Comparison of ENCODE assay signal across 10 cellular contexts in the genomic region with DNA sequence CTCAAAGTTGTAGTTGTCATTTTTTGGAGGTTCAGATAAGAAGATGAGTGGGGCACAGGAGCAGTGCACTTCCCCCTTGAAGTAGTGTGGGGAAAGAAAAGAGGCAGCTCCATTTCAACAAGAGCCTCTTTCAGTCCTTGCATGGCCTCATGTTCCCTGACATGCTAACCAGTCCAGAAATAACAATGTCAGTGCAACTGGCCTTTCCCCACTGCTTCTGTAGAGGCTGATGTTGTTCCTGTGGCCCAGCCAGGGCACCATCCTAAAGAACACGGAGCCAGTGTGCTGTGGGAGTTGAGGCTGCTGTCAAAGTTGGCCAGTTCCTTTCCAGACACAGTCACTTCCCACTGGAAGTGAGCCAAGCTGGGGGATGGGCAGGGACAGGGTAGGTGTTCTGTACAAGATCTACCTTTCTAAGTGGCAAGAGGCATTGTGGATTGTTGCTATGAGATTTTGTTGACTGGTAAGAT.
DNase-seq lines count a peak whose midpoint lies in the region; ATAC-seq, FAIRE-seq and TF ChIP-seq lines count a peak whose summit lies in the region.
"Had no signal": no experiment of that assay in that cellular context is flagged by ENCODE, and none has a peak within 500 bp of the region (broad histone marks: within the 10 kb centered on the region; RNA-seq: fewer than 3 reads in every experiment).

No MANE protein-coding gene starts in this region.

- peak overlapping the region; percentile 1 for H2AFZ ChIP-seq in endothelial cell of umbilical vein (ENCODE audit: low read depth, low read length)

- H3K4me1 ChIP-seq in endothelial cell of umbilical vein (ENCODE audit: control insufficient read depth, extremely low read depth, insufficient read depth, low read length) (peaks cover 64% of the 10 kb centered on the region), neutrophil (ENCODE audit: control insufficient read depth in 1 of 2, insufficient read depth in 1 of 2, low read depth in 1 of 2, low read length in 1 of 2) (peaks cover 21 to 23% of the 10 kb centered on the region in 2 experiments), prostate gland (replicated peaks) (no peaks in the 10 kb centered on the region)

- H3K4me2 ChIP-seq in endothelial cell of umbilical vein (ENCODE audit: insufficient read depth, low read length): peak overlapping the region; percentile 48

- dilution Hi-C loops in endothelial cell of umbilical vein (cut with MboI; ENCODE audit: extremely low pct_ligation_motif_present, low sequenced_read_pairs): no loop called here

- H3K27ac ChIP-seq in endothelial cell of umbilical vein (ENCODE audit: insufficient read depth, low read depth, low read length): peak overlapping the region; percentile 84
- peak overlapping the region; percentile 62 for H3K27ac ChIP-seq in neutrophil
- no peak overlapping the region for H3K27ac ChIP-seq in prostate gland

- ATAC-seq in GM18505 (IDR thresholded peaks at IDR 0.05; ENCODE audit: unreplicated experiment): no peak

- TF ChIP-seq CTCF in Calu3 (IDR thresholded peaks at IDR 0.05; ENCODE audit: unreplicated experiment) (no peak), endothelial cell of umbilical vein (IDR thresholded peaks at IDR 0.05; ENCODE audit: extremely low read depth in 1 of 2, insufficient read depth in 1 of 2, low read depth in 1 of 2, low read length in 2 of 2) (no peak), neutrophil (IDR thresholded peaks at IDR 0.05) (no peak), foreskin fibroblast (IDR thresholded peaks at IDR 0.05; ENCODE audit: low read depth, low read length) (no peak), prostate gland (IDR thresholded peaks at IDR 0.05) (no peak)

- H3K27me3 Mint-ChIP-seq in Calu3 (ENCODE audit: unreplicated experiment): no peaks in the 10 kb centered on the region
- H3K27me3 Mint-ChIP-seq: activated B cell treated with CpG ODN at 0.5 μM for 24 hours had no signal

- POLR2A ChIA-PET in endothelial cell of umbilical vein (lab: Charles Lee): interaction anchor here (0.7 kb wide), 1 partner anchor 80 kb away, joined by 6 read pairs; no protein-coding TSS in a partner anchor

- intact Hi-C loops in Calu3 (cut with micrococcal nuclease; ENCODE audit: unreplicated experiment): no loop called here
- intact Hi-C loops in endothelial cell of umbilical vein (cut with micrococcal nuclease): loop anchor here (1.0 kb wide), 1 partner anchor 42 kb away; no protein-coding TSS in a partner anchor
- intact Hi-C loops in prostate gland (cut with DNase I): no loop called here

- no peaks in the 10 kb centered on the region for H4K20me1 ChIP-seq in endothelial cell of umbilical vein (replicated peaks; ENCODE audit: control insufficient read depth, extremely low read depth, insufficient read depth, low read length)

- H3K79me2 ChIP-seq in endothelial cell of umbilical vein (ENCODE audit: control insufficient read depth, insufficient read depth, low read length): no peaks in the 10 kb centered on the region

- no peak for TF ChIP-seq POLR2A in endothelial cell of umbilical vein (IDR thresholded peaks at IDR 0.05; ENCODE audit: low read depth, low read length)
- TF ChIP-seq POLR2A in GM18505 (IDR thresholded peaks at IDR 0.05; ENCODE audit: borderline replicate concordance, extremely low read depth, insufficient read depth, insufficient read length): no peak
- no peak for TF ChIP-seq POLR2A in prostate gland (IDR thresholded peaks at IDR 0.05)

- no peak overlapping the region for H3K4me3 Mint-ChIP-seq in Calu3 (ENCODE audit: low read depth, unreplicated experiment)
- H3K4me3 Mint-ChIP-seq: activated B cell treated with CpG ODN at 0.5 μM for 24 hours had no signal

- no peaks in the 10 kb centered on the region for H3K9me3 ChIP-seq in endothelial cell of umbilical vein (replicated peaks; ENCODE audit: control insufficient read depth, insufficient read depth, low read length)
- H3K9me3 ChIP-seq in neutrophil: no peaks in the 10 kb centered on the region
- no peaks in the 10 kb centered on the region for H3K9me3 ChIP-seq in prostate gland

- H3K9ac ChIP-seq in endothelial cell of umbilical vein (replicated peaks; ENCODE audit: extremely low read depth, insufficient read depth, low read length): peak overlapping the region; percentile 22

- peaks cover 56% of the 10 kb centered on the region for H3K4me1 Mint-ChIP-seq in Calu3 (ENCODE audit: low read depth, unreplicated experiment)

- no TSS peak for BruUV-seq in Calu3 (replicated peaks; lab: Mats Ljungman, UMichigan)
- BruUV-seq in endothelial cell of umbilical vein (replicated peaks; lab: Mats Ljungman, UMichigan): no TSS peak

- no peaks in the 10 kb centered on the region for H3K9me3 Mint-ChIP-seq in Calu3 (ENCODE audit: low read depth, unreplicated experiment)
- H3K9me3 Mint-ChIP-seq: activated B cell treated with CpG ODN at 0.5 μM for 24 hours had no signal

- H3K27me3 ChIP-seq in endothelial cell of umbilical vein (ENCODE audit: control insufficient read depth in 2 of 2, insufficient read depth in 2 of 2, low read length in 2 of 2) (no peaks in the 10 kb centered on the region), neutrophil (no peaks in the 10 kb centered on the region), prostate gland (replicated peaks; ENCODE audit: insufficient read depth) (no peaks in the 10 kb centered on the region)

- peak; percentile 55 for DNase-seq in Calu3
- DNase-seq in NCI-H69 (lab: John Stamatoyannopoulos, UW): peak; percentile 52
- peak; percentile 73 for DNase-seq in endothelial cell of umbilical vein (ENCODE audit: low read depth, low spot score)
- DNase-seq in activated CD8-positive, alpha-beta memory T cell treated with anti-CD3 and anti-CD28 coated beads, Interleukin-2, amount 50 U/mL, for 48 hours: no peak
- DNase-seq in foreskin fibroblast: no peak
- DNase-seq in prostate gland (ENCODE audit: low spot score): no peak
- DNase-seq: activated B cell treated with CpG ODN at 0.5 μM for 24 hours, GF-D8 had no signal

- H3K27ac Mint-ChIP-seq in Calu3 (ENCODE audit: unreplicated experiment): peak overlapping the region; percentile 36
- H3K27ac Mint-ChIP-seq: activated B cell treated with CpG ODN at 0.5 μM for 24 hours had no signal

- no peaks in the 10 kb centered on the region for H3K36me3 Mint-ChIP-seq in Calu3 (ENCODE audit: insufficient read depth, unreplicated experiment)

- CTCF ChIA-PET in Calu3 (lab: Charles Lee) (no interaction called here), endothelial cell of umbilical vein (lab: Charles Lee) (interaction anchor here (0.7 to 1.5 kb wide), 3 partner anchors 10 to 211 kb away, joined by 3 to 6 read pairs (median 3); no protein-coding TSS in a partner anchor)

- H3K4me3 ChIP-seq in endothelial cell of umbilical vein (replicated peaks in 1 of 3; ENCODE audit: insufficient read depth in 1 of 3, low read depth in 1 of 3, low read length in 3 of 3) (no peak overlapping the region), neutrophil (ENCODE audit: low read depth in 1 of 2, low read length in 1 of 2) (no peak overlapping the region), foreskin fibroblast (ENCODE audit: low read depth in 1 of 2, low read length in 2 of 2) (no peak overlapping the region), prostate gland (no peak overlapping the region)

- FAIRE-seq in endothelial cell of umbilical vein (lab: Jason Lieb, UNC): peak; percentile 68

- WGBS in prostate gland: 21% methylated on average over 1 of the region's 1 CpG

- no peaks in the 10 kb centered on the region for H3K9me1 ChIP-seq in endothelial cell of umbilical vein (replicated peaks; ENCODE audit: control insufficient read depth, extremely low read depth, insufficient read depth, low read length)

- no peaks in the 10 kb centered on the region for H3K36me3 ChIP-seq in endothelial cell of umbilical vein (ENCODE audit: control insufficient read depth in 2 of 2, extremely low read depth in 1 of 2, insufficient read depth in 2 of 2, low read length in 2 of 2)
- H3K36me3 ChIP-seq in neutrophil: no peaks in the 10 kb centered on the region
- H3K36me3 ChIP-seq in prostate gland: no peaks in the 10 kb centered on the region

TF ChIP-seq in endothelial cell of umbilical vein, 7 proteins besides CTCF, POLR2A, EP300 and RAD21:
- TF ChIP-seq MYC (IDR thresholded peaks at IDR 0.05; ENCODE audit: low read depth, low read length) (no peak), JUN (IDR thresholded peaks at IDR 0.05; ENCODE audit: borderline replicate concordance, insufficient read depth, insufficient read length, low read depth) (no peak), POLR2AphosphoS5 (IDR thresholded peaks at IDR 0.05; ENCODE audit: insufficient read depth, low read depth, low read length) (peak; percentile 69), EZH2 (IDR thresholded peaks at IDR 0.05; ENCODE audit: borderline replicate concordance, low read depth, low read length, severe bottlenecking) (no peak), GATA2 (IDR thresholded peaks at IDR 0.05; ENCODE audit: insufficient read depth, insufficient read length, low read depth, low read length) (no peak), FOS (IDR thresholded peaks at IDR 0.05; ENCODE audit: borderline replicate concordance, insufficient read depth, low read length) (peak; percentile 57)
- TF ChIP-seq, protein P1, sequence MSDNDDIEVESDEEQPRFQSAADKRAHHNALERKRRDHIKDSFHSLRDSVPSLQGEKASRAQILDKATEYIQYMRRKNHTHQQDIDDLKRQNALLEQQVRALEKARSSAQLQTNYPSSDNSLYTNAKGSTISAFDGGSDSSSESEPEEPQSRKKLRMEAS (IDR thresholded peaks at IDR 0.05; ENCODE audit: insufficient read depth, insufficient read length): no peak

Comparison
In these comparisons a context has a peak if more than half of its experiments do, and no peak if none do; other contexts are left out.
1. DNase-seq: peak in Calu3 (single experiment), NCI-H69 (single experiment) and endothelial cell of umbilical vein (single experiment); none in activated CD8-positive, alpha-beta memory T cell treated with anti-CD3 and anti-CD28 coated beads, Interleukin-2, amount 50 U/mL, for 48 hours (single experiment), foreskin fibroblast (0 of 2) and prostate gland (single experiment).
2. H3K27ac ChIP-seq: peak in endothelial cell of umbilical vein (single experiment) and neutrophil (single experiment); none in prostate gland (0 of 2).